In the genomic region with DNA sequence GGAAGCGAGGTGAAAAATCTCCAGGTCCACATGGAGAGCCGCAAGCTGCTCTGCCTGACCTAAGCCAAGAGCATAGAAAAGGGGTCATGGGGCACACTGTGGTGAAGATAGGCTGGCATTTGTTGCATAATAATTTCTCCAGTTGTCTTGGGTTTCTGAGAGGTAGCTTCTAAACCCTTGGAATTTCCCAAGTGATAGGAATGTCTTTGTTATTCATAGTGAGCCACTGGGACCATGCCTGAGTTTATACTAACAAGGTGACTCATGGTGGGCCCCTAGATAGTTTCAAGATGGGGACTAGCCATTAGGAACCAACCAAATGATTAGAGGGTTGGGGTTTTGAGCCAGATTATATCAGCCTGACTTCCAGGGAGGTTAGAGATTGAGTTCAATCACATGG, we compare ENCODE assay signal across 18 cellular contexts. TPM values are rescaled to one million over a fixed set of nuclear protein-coding genes. Genes with fewer than 3 reads are reported as not detected.
DNase-seq lines count a peak whose midpoint lies in the region; ATAC-seq, FAIRE-seq and TF ChIP-seq lines count a peak whose summit lies in the region.
"Had no signal": no experiment of that assay in that cellular context is flagged by ENCODE, and none has a peak within 500 bp of the region (broad histone marks: within the 10 kb centered on the region; RNA-seq: fewer than 3 reads in every experiment).

No MANE protein-coding gene starts in this region.

- H3K4me2 ChIP-seq in astrocyte (ENCODE audit: low read length), result peak overlapping the region; percentile 54

- peaks cover 22% of the 10 kb centered on the region for H3K4me1 Mint-ChIP-seq in astrocyte (ENCODE audit: low read depth, unreplicated experiment)
- H3K4me1 Mint-ChIP-seq: mesothelial cell of epicardium had no signal

- peak overlapping the region; percentile 4 for H3K4me3 Mint-ChIP-seq in astrocyte (ENCODE audit: unreplicated experiment)
- H3K4me3 Mint-ChIP-seq: activated CD8-positive, alpha-beta T cell treated with anti-CD3 and anti-CD28 coated beads for 36 hours; mesothelial cell of epicardium had no signal

- H4K20me1 ChIP-seq in astrocyte (ENCODE audit: insufficient read depth, low read length), result no peaks in the 10 kb centered on the region

- ATAC-seq in HG02678 (IDR thresholded peaks at IDR 0.05; ENCODE audit: unreplicated experiment), result no peak
- ATAC-seq: activated CD8-positive, alpha-beta T cell treated with anti-CD3 and anti-CD28 coated beads for 36 hours had no signal

- no peak overlapping the region for H2AFZ ChIP-seq in astrocyte (ENCODE audit: low read depth, low read length)
- H2AFZ ChIP-seq: parathyroid adenoma had no signal

- no peak overlapping the region for H3K9ac ChIP-seq in HUES48 (ENCODE audit: low read depth, low read length)
- no peak overlapping the region for H3K9ac ChIP-seq in astrocyte (ENCODE audit: low read length)
- H3K9ac ChIP-seq: parathyroid adenoma had no signal

- H3K36me3 Mint-ChIP-seq in astrocyte (ENCODE audit: low read depth, unreplicated experiment), result no peaks in the 10 kb centered on the region
- H3K36me3 Mint-ChIP-seq: mesothelial cell of epicardium had no signal

- no peak for TF ChIP-seq POLR2A in thyroid gland (IDR thresholded peaks at IDR 0.05)

- peak; percentile 95 for FAIRE-seq in astrocyte (lab: Jason Lieb, UNC)
- no peak for FAIRE-seq in small intestine (lab: Jason Lieb, UNC)

- H3K9me3 ChIP-seq in HUES48 (ENCODE audit: control insufficient read depth, insufficient read depth, low read length) (peaks cover 9% of the 10 kb centered on the region), astrocyte (ENCODE audit: insufficient read depth, low read depth, low read length) (no peaks in the 10 kb centered on the region), thyroid gland (no peaks in the 10 kb centered on the region), small intestine (ENCODE audit: control insufficient read depth, low read depth) (no peaks in the 10 kb centered on the region)

- H3K36me3 ChIP-seq in HUES48 (ENCODE audit: control insufficient read depth, insufficient read depth, low read length) (no peaks in the 10 kb centered on the region), astrocyte (ENCODE audit: insufficient read depth, low read length) (no peaks in the 10 kb centered on the region), thyroid gland (no peaks in the 10 kb centered on the region), small intestine (ENCODE audit: control insufficient read depth in 2 of 2, insufficient read depth in 2 of 2, low read length in 2 of 2) (no peaks in the 10 kb centered on the region)

- no peaks in the 10 kb centered on the region for H3K79me2 ChIP-seq in astrocyte (ENCODE audit: insufficient read depth, low read length)
- H3K79me2 ChIP-seq: parathyroid adenoma had no signal

- DNase-seq in AG08395 (ENCODE audit: low spot score) (peak; percentile 55), astrocyte (ENCODE audit: low read depth) (peak; percentile 91), iPS DF 19.7 (ENCODE audit: low read depth, low spot score) (peak; percentile 69), thyroid gland (no peak), small intestine (no peak), dedifferentiated amniotic fluid mesenchymal stem cell (ENCODE audit: extremely low spot score) (no peak)
- DNase-seq: activated CD8-positive, alpha-beta T cell treated with anti-CD3 and anti-CD28 coated beads for 36 hours; AML-193; central memory CD4-positive, alpha-beta T cell; NCI-H2171 treated with DMSO at 0.1 percent for 48 hours; OCI-M1; stimulated activated CD4-positive, alpha-beta T cell treated with anti-CD3 and anti-CD28 coated beads, Interleukin-1b, Interleukin-23, amount 100 ng/mL, for 48 hours had no signal

- no peaks in the 10 kb centered on the region for H3K27me3 Mint-ChIP-seq in astrocyte (ENCODE audit: low read depth, unreplicated experiment)
- H3K27me3 Mint-ChIP-seq: activated CD8-positive, alpha-beta T cell treated with anti-CD3 and anti-CD28 coated beads for 36 hours had no signal

- H3K27ac ChIP-seq in HUES48 (ENCODE audit: low read depth, low read length), result peak overlapping the region; percentile 83
- H3K27ac ChIP-seq in astrocyte (ENCODE audit: low read depth, low read length), result peak overlapping the region; percentile 49
- H3K27ac ChIP-seq in thyroid gland, result no peak overlapping the region
- no peak overlapping the region for H3K27ac ChIP-seq in small intestine (ENCODE audit: low read depth in 1 of 2, low read length in 1 of 2)
- H3K27ac ChIP-seq: epithelial cell of prostate, parathyroid adenoma had no signal

- H3K27me3 ChIP-seq in HUES48 (ENCODE audit: control insufficient read depth, insufficient read depth, low read length) (no peaks in the 10 kb centered on the region), astrocyte (ENCODE audit: insufficient read depth, low read length) (no peaks in the 10 kb centered on the region), thyroid gland (no peaks in the 10 kb centered on the region), small intestine (ENCODE audit: control insufficient read depth in 2 of 2, insufficient read depth in 2 of 2, low read length in 2 of 2) (no peaks in the 10 kb centered on the region)

- TF ChIP-seq CTCF in astrocyte (IDR thresholded peaks at IDR 0.05; ENCODE audit: insufficient read depth, low read depth, low read length) (no peak), thyroid gland (IDR thresholded peaks at IDR 0.05) (no peak)

- intact Hi-C loops in thyroid gland (cut with DNase I), result no loop called here

- WGBS in thyroid gland, 2 donors, result 96 to 100% methylated on average over 2 of the region's 2 CpGs
- 96 to 97% (median 96%) methylated on average over 2 of the region's 2 CpGs for WGBS in small intestine, 3 donors

- peaks cover 15% of the 10 kb centered on the region for H3K4me1 ChIP-seq in HUES48 (ENCODE audit: control insufficient read depth, insufficient read depth, low read length)
- peaks cover 26% of the 10 kb centered on the region for H3K4me1 ChIP-seq in astrocyte (ENCODE audit: insufficient read depth, low read length)
- no peaks in the 10 kb centered on the region for H3K4me1 ChIP-seq in thyroid gland
- H3K4me1 ChIP-seq in small intestine (ENCODE audit: control insufficient read depth in 2 of 2, insufficient read depth in 1 of 2, low read depth in 1 of 2, low read length in 1 of 2), result no peaks in the 10 kb centered on the region
- H3K4me1 ChIP-seq: parathyroid adenoma had no signal

- peak overlapping the region; percentile 36 for H3K27ac Mint-ChIP-seq in astrocyte (ENCODE audit: unreplicated experiment)
- H3K27ac Mint-ChIP-seq: activated CD8-positive, alpha-beta T cell treated with anti-CD3 and anti-CD28 coated beads for 36 hours; mesothelial cell of epicardium had no signal

- H3K4me3 ChIP-seq in HUES48 (ENCODE audit: low read depth, low read length) (no peak overlapping the region), astrocyte (ENCODE audit: insufficient read depth, low read depth, low read length) (no peak overlapping the region), thyroid gland (replicated peaks in 1 of 3) (no peak overlapping the region), small intestine (ENCODE audit: low read depth in 1 of 2, low read length in 2 of 2) (no peak overlapping the region)

- H3K9me3 Mint-ChIP-seq in astrocyte (ENCODE audit: unreplicated experiment), result peaks cover 2% of the 10 kb centered on the region

RNA-seq across cellular contexts. Expression of a gene that starts 25.6 kb away (rescaled TPM):
- not detected in 2 replicates for total RNA-seq in astrocyte
- not detected for total RNA-seq in thyroid gland
- polyA plus RNA-seq in small intestine, result not detected
- total RNA-seq: activated CD8-positive, alpha-beta T cell treated with anti-CD3 and anti-CD28 coated beads for 36 hours had no signal
- polyA plus RNA-seq: urinary bladder had no signal

RNA-seq across cellular contexts. Expression of a gene that starts 45.8 kb away (rescaled TPM):
- total RNA-seq in astrocyte, result 63.3 and 71.6 TPM in 2 replicates
- 10 to 100 TPM; 67.7 to 98.5 (median 72.0) TPM for total RNA-seq in thyroid gland
- 10 to 100 TPM; 31.1 to 88.6 (median 72.4) TPM for polyA plus RNA-seq in small intestine

RNA-seq across cellular contexts. Expression of a gene that starts 47.3 kb away (rescaled TPM):
- total RNA-seq in astrocyte, result 0.16 TPM in 1 of 2 replicates, not detected in the other
- total RNA-seq in thyroid gland, result under 1 TPM in 1 of 4 donors, not detected in 3; 0.13 TPM
- polyA plus RNA-seq in small intestine, result not detected
- total RNA-seq: mesothelial cell of epicardium, urinary bladder had no signal

Comparison
In these comparisons a context has a peak if more than half of its experiments do, and no peak if none do; other contexts are left out.
1. DNase-seq: peak in AG08395 (single experiment), astrocyte (single experiment) and iPS DF 19.7 (single experiment); none in thyroid gland (0 of 2), small intestine (single experiment) and dedifferentiated amniotic fluid mesenchymal stem cell (single experiment).
2. H3K27ac ChIP-seq: peak in HUES48 (single experiment) and astrocyte (single experiment); none in thyroid gland (0 of 3) and small intestine (0 of 2).